In the genomic region with DNA sequence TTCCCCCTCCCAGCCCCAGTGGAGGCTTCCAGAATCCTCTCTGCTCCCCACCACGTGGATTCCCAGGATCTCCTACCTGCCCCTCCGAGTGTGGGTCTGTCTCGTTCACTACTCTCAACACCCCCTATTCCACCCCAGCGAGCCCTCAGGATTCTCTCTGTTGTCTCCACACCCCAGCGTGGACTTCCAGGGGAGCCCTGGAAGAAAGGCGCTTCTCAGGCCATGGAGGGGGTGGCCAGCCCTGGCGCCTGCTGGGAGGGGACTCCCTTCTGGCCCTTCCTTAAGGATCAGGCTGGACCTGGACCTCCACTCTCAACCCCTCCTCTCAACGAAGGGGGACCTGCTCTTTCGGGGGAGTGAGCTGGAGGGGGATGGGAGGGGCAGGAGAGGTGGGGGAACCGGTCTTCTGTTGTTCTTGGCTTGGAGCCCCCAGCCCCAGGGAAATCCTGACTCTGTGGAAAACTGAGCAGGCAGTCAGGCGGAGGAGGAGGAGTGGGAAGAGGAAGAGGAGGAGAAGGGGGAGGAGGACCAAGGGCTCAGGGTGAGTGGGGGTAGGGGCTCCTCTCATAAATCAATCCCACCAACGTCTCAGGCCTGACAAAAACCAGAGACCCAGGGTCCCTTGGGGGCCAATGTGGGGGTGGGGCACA, we compare ENCODE assay signal across 11 cellular contexts.
"Had no signal": no experiment of that assay in that cellular context is flagged by ENCODE, and none has a peak within 500 bp of the region (broad histone marks: within the 10 kb centered on the region; RNA-seq: fewer than 3 reads in every experiment).

No MANE protein-coding gene starts in this region.

- H3K27me3 ChIP-seq: foreskin keratinocyte, heart left ventricle, testis had no signal

- DNase-seq: activated CD4-positive, alpha-beta memory T cell treated with anti-CD3 and anti-CD28 coated beads for 36 hours; activated CD4-positive, alpha-beta T cell treated with anti-CD3 and anti-CD28 coated beads for 1 hour; activated effector memory CD4-positive, alpha-beta T cell treated with anti-CD3 and anti-CD28 coated beads, Interleukin-2, amount 50 U/mL, for 16 hours; activated T-cell treated with anti-CD3 and anti-CD28 coated beads, Interleukin-2, amount 50 U/mL, for 4 hours; amygdala; foreskin keratinocyte; left ventricle myocardium inferior; stimulated activated CD4-positive, alpha-beta T cell treated with anti-CD3 and anti-CD28 coated beads, Interleukin-4, amount 100 ng/mL, for 4 hours; stimulated activated naive CD8-positive, alpha-beta T cell treated with anti-CD3 and anti-CD28 coated beads, Interleukin-15, amount 100 ng/mL, for 72 hours had no signal

- H3K27ac ChIP-seq: foreskin keratinocyte, heart left ventricle, left ventricle myocardium inferior, testis had no signal

- H3K9me3 ChIP-seq: heart left ventricle, left ventricle myocardium inferior, testis had no signal

- H3K4me1 ChIP-seq: foreskin keratinocyte had no signal

- ATAC-seq: activated T-cell treated with anti-CD3 and anti-CD28 coated beads, Interleukin-2, amount 50 U/mL, for 4 hours; foreskin keratinocyte had no signal

- H3K4me3 ChIP-seq: heart left ventricle, left ventricle myocardium inferior, testis had no signal

- H3K36me3 ChIP-seq: heart left ventricle, left ventricle myocardium inferior had no signal
